In genomic region chr10:89523274-89523673, GRCh38 we compare ENCODE assay signal across 20 cellular contexts. TPM values are rescaled to one million over a fixed set of nuclear protein-coding genes. Genes with fewer than 3 reads are reported as not detected.
DNase-seq lines count a peak whose midpoint lies in the region; ATAC-seq, FAIRE-seq and TF ChIP-seq lines count a peak whose summit lies in the region.
"Had no signal": no experiment of that assay in that cellular context is flagged by ENCODE, and none has a peak within 500 bp of the region (broad histone marks: within the 10 kb centered on the region; RNA-seq: fewer than 3 reads in every experiment).

No MANE protein-coding gene starts in this region.

- H3K4me1 ChIP-seq in SK-N-SH (ENCODE audit: control insufficient read depth in 1 of 2, insufficient read depth in 2 of 2, low read depth in 1 of 2, low read length in 1 of 2) = peaks cover 4 to 24% of the 10 kb centered on the region in 2 experiments; a peak in 2 of 4 replicates
- peaks cover 24% of the 10 kb centered on the region for H3K4me1 ChIP-seq in astrocyte (ENCODE audit: insufficient read depth, low read length)
- peaks cover 12% of the 10 kb centered on the region for H3K4me1 ChIP-seq in right cardiac atrium (ENCODE audit: control insufficient read depth, insufficient read depth, low read length)
- H3K4me1 ChIP-seq in ovary (ENCODE audit: insufficient read depth) = no peaks in the 10 kb centered on the region

- intact Hi-C loops in right cardiac atrium (cut with DNase I) = no loop called here
- intact Hi-C loops in ovary (cut with DNase I) = no loop called here
- intact Hi-C loops in activated T-helper 2 cell treated with anti-CD3 and anti-CD28 coated beads, Interferon-gamma antibody, Interleukin-2, Interleukin-4, amounts not matched to agents 10 μg/mL and 5 μg/mL and 100 μg/mL, durations not matched to agents 14 hours and 24 hours and 36 hours (cut with micrococcal nuclease) = no loop called here

- H3K27ac ChIP-seq in SK-N-SH (ENCODE audit: low read depth in 2 of 2, low read length in 1 of 2) (no peak overlapping the region), astrocyte (ENCODE audit: low read depth, low read length) (peak overlapping the region; percentile 9), right cardiac atrium (ENCODE audit: low read length) (no peak overlapping the region), ovary (no peak overlapping the region)
- H3K27ac ChIP-seq: 22Rv1; BLaER1 treated with 17β-estradiol and CSF1 and Interleukin-3, amounts not matched to agents 10 nM and 100 nM had no signal

- H3K79me2 ChIP-seq in SK-N-SH (ENCODE audit: insufficient read depth) = no peaks in the 10 kb centered on the region
- H3K79me2 ChIP-seq in astrocyte (ENCODE audit: insufficient read depth, low read length) = no peaks in the 10 kb centered on the region

- no peak for TF ChIP-seq RAD21 in SK-N-SH (IDR thresholded peaks at IDR 0.05; ENCODE audit: low read length)

- H3F3A ChIP-seq in SK-N-SH (replicated peaks; ENCODE audit: insufficient read depth) = no peaks in the 10 kb centered on the region

- no peaks in the 10 kb centered on the region for H4K20me1 ChIP-seq in SK-N-SH (ENCODE audit: insufficient read depth)
- no peaks in the 10 kb centered on the region for H4K20me1 ChIP-seq in astrocyte (ENCODE audit: insufficient read depth, low read length)
- H4K20me1 ChIP-seq: BLaER1 treated with 17β-estradiol and CSF1 and Interleukin-3, amounts not matched to agents 10 nM and 100 nM had no signal

- no peak overlapping the region for H3K27ac Mint-ChIP-seq in astrocyte (ENCODE audit: unreplicated experiment)
- no peak overlapping the region for H3K27ac Mint-ChIP-seq in activated CD4-positive, alpha-beta memory T cell treated with anti-CD3 and anti-CD28 coated beads, Interleukin-2, amount 10 ng/mL, durations not matched to agents 7 days and 5 days
- no peak overlapping the region for H3K27ac Mint-ChIP-seq in activated T-helper 2 cell treated with anti-CD3 and anti-CD28 coated beads, Interferon-gamma antibody, Interleukin-2, Interleukin-4, amounts not matched to agents 10 μg/mL and 5 μg/mL and 100 μg/mL, durations not matched to agents 14 hours and 24 hours and 36 hours
- H3K27ac Mint-ChIP-seq: CD8-positive, alpha-beta memory T cell had no signal

- no peaks in the 10 kb centered on the region for H3K9me2 ChIP-seq in SK-N-SH

- no peaks in the 10 kb centered on the region for H3K9me3 ChIP-seq in SK-N-SH
- no peaks in the 10 kb centered on the region for H3K9me3 ChIP-seq in astrocyte (ENCODE audit: insufficient read depth, low read depth, low read length)
- H3K9me3 ChIP-seq in right cardiac atrium (ENCODE audit: control insufficient read depth, low read length) = no peaks in the 10 kb centered on the region
- H3K9me3 ChIP-seq in ovary = no peaks in the 10 kb centered on the region
- H3K9me3 ChIP-seq: BLaER1 treated with 17β-estradiol and CSF1 and Interleukin-3, amounts not matched to agents 10 nM and 100 nM; HAP-1 had no signal

- DNase-seq in SK-N-SH (no peak), astrocyte (ENCODE audit: low read depth) (peak; percentile 52), right cardiac atrium (no peak), renal cortical epithelial cell (ENCODE audit: low read depth) (peak; percentile 53), ovary (no peak)
- no peak for DNase-seq in activated CD4-positive, alpha-beta memory T cell treated with anti-CD3 and anti-CD28 coated beads, Interleukin-2, amount 10 ng/mL, durations not matched to agents 7 days and 5 days
- DNase-seq in activated T-helper 2 cell treated with anti-CD3 and anti-CD28 coated beads, Interferon-gamma antibody, Interleukin-2, Interleukin-4, amounts not matched to agents 10 μg/mL and 5 μg/mL and 100 μg/mL, durations not matched to agents 14 hours and 24 hours and 36 hours (ENCODE audit: low spot score) = no peak
- DNase-seq: CD8-positive, alpha-beta memory T cell; DMS79 treated with DMSO at 0.1 percent for 48 hours; NCI-H1436 treated with DMSO at 0.1 percent for 48 hours; NCI-H2029 treated with DMSO at 0.1 percent for 48 hours; NCI-H510A; NCI-H774; PC-3 had no signal

- no peak overlapping the region for H3K4me3 Mint-ChIP-seq in astrocyte (ENCODE audit: unreplicated experiment)
- no peak overlapping the region for H3K4me3 Mint-ChIP-seq in activated CD4-positive, alpha-beta memory T cell treated with anti-CD3 and anti-CD28 coated beads, Interleukin-2, amount 10 ng/mL, durations not matched to agents 7 days and 5 days
- no peak overlapping the region for H3K4me3 Mint-ChIP-seq in activated T-helper 2 cell treated with anti-CD3 and anti-CD28 coated beads, Interferon-gamma antibody, Interleukin-2, Interleukin-4, amounts not matched to agents 10 μg/mL and 5 μg/mL and 100 μg/mL, durations not matched to agents 14 hours and 24 hours and 36 hours (ENCODE audit: low read depth)
- H3K4me3 Mint-ChIP-seq: CD8-positive, alpha-beta memory T cell had no signal

- POLR2A ChIA-PET in SK-N-SH (lab: Yijun Ruan, JAX) = no interaction called here
- POLR2A ChIA-PET in activated CD4-positive, alpha-beta memory T cell treated with anti-CD3 and anti-CD28 coated beads, Interleukin-2, amount 10 ng/mL, durations not matched to agents 7 days and 5 days (lab: Charles Lee) = no interaction called here

- ATAC-seq in SK-N-SH treated with all-trans-retinoic acid at 6 μM for 48 hours = no peak
- peak; percentile 53 to 72 for ATAC-seq in right cardiac atrium
- ATAC-seq: K562, PC-3 had no signal

- no peaks in the 10 kb centered on the region for H3K36me3 Mint-ChIP-seq in astrocyte (ENCODE audit: low read depth, unreplicated experiment)
- no peaks in the 10 kb centered on the region for H3K36me3 Mint-ChIP-seq in activated CD4-positive, alpha-beta memory T cell treated with anti-CD3 and anti-CD28 coated beads, Interleukin-2, amount 10 ng/mL, durations not matched to agents 7 days and 5 days (ENCODE audit: low read depth)
- H3K36me3 Mint-ChIP-seq in activated T-helper 2 cell treated with anti-CD3 and anti-CD28 coated beads, Interferon-gamma antibody, Interleukin-2, Interleukin-4, amounts not matched to agents 10 μg/mL and 5 μg/mL and 100 μg/mL, durations not matched to agents 14 hours and 24 hours and 36 hours (ENCODE audit: low read depth) = no peaks in the 10 kb centered on the region
- H3K36me3 Mint-ChIP-seq: CD8-positive, alpha-beta memory T cell had no signal

- H3K4me2 ChIP-seq in SK-N-SH (no peak overlapping the region), astrocyte (ENCODE audit: low read length) (no peak overlapping the region)
- H3K4me2 ChIP-seq: BLaER1 treated with 17β-estradiol and CSF1 and Interleukin-3, amounts not matched to agents 10 nM and 100 nM had no signal

- TF ChIP-seq CTCF in SK-N-SH (IDR thresholded peaks at IDR 0.05) (no peak), astrocyte (IDR thresholded peaks at IDR 0.05; ENCODE audit: insufficient read depth, low read depth, low read length) (no peak), ovary (IDR thresholded peaks at IDR 0.05) (no peak)

- TF ChIP-seq EP300 in SK-N-SH (IDR thresholded peaks at IDR 0.05; ENCODE audit: borderline replicate concordance in 1 of 2, low read depth in 1 of 2, low read length in 1 of 2) = no peak
- TF ChIP-seq EP300 in ovary (IDR thresholded peaks at IDR 0.05) = no peak

- H3K36me3 ChIP-seq in SK-N-SH (replicated peaks in 1 of 2; ENCODE audit: control insufficient read depth in 1 of 2, insufficient read depth in 2 of 2, low read length in 1 of 2) (no peaks in the 10 kb centered on the region), astrocyte (ENCODE audit: insufficient read depth, low read length) (no peaks in the 10 kb centered on the region), ovary (no peaks in the 10 kb centered on the region)
- H3K36me3 ChIP-seq: BLaER1 treated with 17β-estradiol and CSF1 and Interleukin-3, amounts not matched to agents 10 nM and 100 nM; HAP-1 had no signal

- H3K4me3 ChIP-seq in SK-N-SH (ENCODE audit: low read depth in 2 of 2, low read length in 1 of 2) = no peak overlapping the region
- no peak overlapping the region for H3K4me3 ChIP-seq in astrocyte (ENCODE audit: insufficient read depth, low read depth, low read length)
- H3K4me3 ChIP-seq in right cardiac atrium (ENCODE audit: low read length) = no peak overlapping the region
- H3K4me3 ChIP-seq in ovary = no peak overlapping the region
- H3K4me3 ChIP-seq: BLaER1 treated with 17β-estradiol and CSF1 and Interleukin-3, amounts not matched to agents 10 nM and 100 nM; HAP-1; K562 had no signal

- no peaks in the 10 kb centered on the region for H3K27me3 ChIP-seq in SK-N-SH (ENCODE audit: insufficient read depth)
- H3K27me3 ChIP-seq in astrocyte (ENCODE audit: insufficient read depth, low read length) = no peaks in the 10 kb centered on the region
- H3K27me3 ChIP-seq in right cardiac atrium (ENCODE audit: control insufficient read depth, insufficient read depth) = no peaks in the 10 kb centered on the region
- H3K27me3 ChIP-seq in ovary = no peaks in the 10 kb centered on the region
- H3K27me3 ChIP-seq: BLaER1 treated with 17β-estradiol and CSF1 and Interleukin-3, amounts not matched to agents 10 nM and 100 nM had no signal

- 0 out of 2 replicates have a peak overlapping the region, but pooled peaks have one; percentile 12 for H2AFZ ChIP-seq in SK-N-SH (ENCODE audit: low read depth)
- H2AFZ ChIP-seq in astrocyte (ENCODE audit: low read depth, low read length) = no peak overlapping the region

- H3K9me3 Mint-ChIP-seq in astrocyte (ENCODE audit: unreplicated experiment) = no peaks in the 10 kb centered on the region
- no peaks in the 10 kb centered on the region for H3K9me3 Mint-ChIP-seq in activated CD4-positive, alpha-beta memory T cell treated with anti-CD3 and anti-CD28 coated beads, Interleukin-2, amount 10 ng/mL, durations not matched to agents 7 days and 5 days
- H3K9me3 Mint-ChIP-seq in activated T-helper 2 cell treated with anti-CD3 and anti-CD28 coated beads, Interferon-gamma antibody, Interleukin-2, Interleukin-4, amounts not matched to agents 10 μg/mL and 5 μg/mL and 100 μg/mL, durations not matched to agents 14 hours and 24 hours and 36 hours = no peaks in the 10 kb centered on the region
- H3K9me3 Mint-ChIP-seq: CD8-positive, alpha-beta memory T cell had no signal

- no peak for TF ChIP-seq POLR2A in ovary (IDR thresholded peaks at IDR 0.05)

- H3K4me1 Mint-ChIP-seq in astrocyte (ENCODE audit: low read depth, unreplicated experiment) = no peaks in the 10 kb centered on the region
- H3K4me1 Mint-ChIP-seq in activated CD4-positive, alpha-beta memory T cell treated with anti-CD3 and anti-CD28 coated beads, Interleukin-2, amount 10 ng/mL, durations not matched to agents 7 days and 5 days = no peaks in the 10 kb centered on the region
- H3K4me1 Mint-ChIP-seq in activated T-helper 2 cell treated with anti-CD3 and anti-CD28 coated beads, Interferon-gamma antibody, Interleukin-2, Interleukin-4, amounts not matched to agents 10 μg/mL and 5 μg/mL and 100 μg/mL, durations not matched to agents 14 hours and 24 hours and 36 hours (ENCODE audit: low read depth) = no peaks in the 10 kb centered on the region
- H3K4me1 Mint-ChIP-seq: CD8-positive, alpha-beta memory T cell had no signal

- peaks cover 4% of the 10 kb centered on the region for H3K27me3 Mint-ChIP-seq in astrocyte (ENCODE audit: low read depth, unreplicated experiment)
- H3K27me3 Mint-ChIP-seq in activated CD4-positive, alpha-beta memory T cell treated with anti-CD3 and anti-CD28 coated beads, Interleukin-2, amount 10 ng/mL, durations not matched to agents 7 days and 5 days = peaks cover 9% of the 10 kb centered on the region
- H3K27me3 Mint-ChIP-seq in activated T-helper 2 cell treated with anti-CD3 and anti-CD28 coated beads, Interferon-gamma antibody, Interleukin-2, Interleukin-4, amounts not matched to agents 10 μg/mL and 5 μg/mL and 100 μg/mL, durations not matched to agents 14 hours and 24 hours and 36 hours (ENCODE audit: low read depth) = peaks cover 15% of the 10 kb centered on the region

- CTCF ChIA-PET in SK-N-SH (lab: Yijun Ruan, JAX) = interaction anchor here (1.0 kb wide), 1 partner anchor 57 kb away, joined by 3 read pairs; no protein-coding TSS in a partner anchor
- CTCF ChIA-PET in activated CD4-positive, alpha-beta memory T cell treated with anti-CD3 and anti-CD28 coated beads, Interleukin-2, amount 10 ng/mL, durations not matched to agents 7 days and 5 days (lab: Charles Lee) = no interaction called here

- FAIRE-seq in astrocyte (lab: Jason Lieb, UNC) = no peak
- FAIRE-seq: G401.6, K562 had no signal

- WGBS in SK-N-SH (ENCODE audit: low lambda C conversion rate) = 92% methylated on average over 1 of the region's 1 CpG
- 65% methylated on average over 1 of the region's 1 CpG for WGBS in right cardiac atrium
- WGBS in ovary, 3 donors = 91 to 94% (median 93%) methylated on average over 1 of the region's 1 CpG

- H3K9ac ChIP-seq in SK-N-SH = no peak overlapping the region
- H3K9ac ChIP-seq in astrocyte (ENCODE audit: low read length) = no peak overlapping the region
- H3K9ac ChIP-seq: BLaER1 treated with 17β-estradiol and CSF1 and Interleukin-3, amounts not matched to agents 10 nM and 100 nM had no signal

RNA-seq across cellular contexts. Expression of gene SLC16A12, which starts 12.1 kb away (rescaled TPM):
- polyA plus RNA-seq in SK-N-SH (2012; rRNA removed) (0.13 TPM in 2 replicates), right cardiac atrium (2.7 TPM), ovary (1 to 10 TPM in 1 of 2 donors, under 1 TPM in 1; 0.40 to 1.2 TPM)
- polyA plus RNA-seq in SK-N-SH (2012; cell fraction: cytosol; rRNA removed) = 0.10 and 0.14 TPM in 2 replicates
- 0.05 and 0.10 TPM in 2 replicates for polyA plus RNA-seq in SK-N-SH (2012; cell fraction: nucleus; rRNA removed)
- total RNA-seq in astrocyte (0.31 and 0.59 TPM in 2 replicates), right cardiac atrium (1 to 10 TPM; 3.3 to 7.2 (median 5.0) TPM), renal cortical epithelial cell (27.6 and 110 TPM in 2 replicates), ovary (1 to 10 TPM in 4 of 7 donors, under 1 TPM in 3; 0.05 to 4.7 (median 1.1) TPM)
- not detected for total RNA-seq in activated CD4-positive, alpha-beta memory T cell treated with anti-CD3 and anti-CD28 coated beads, Interleukin-2, amount 10 ng/mL, durations not matched to agents 7 days and 5 days
- total RNA-seq in activated T-helper 2 cell treated with anti-CD3 and anti-CD28 coated beads, Interferon-gamma antibody, Interleukin-2, Interleukin-4, amounts not matched to agents 10 μg/mL and 5 μg/mL and 100 μg/mL, durations not matched to agents 14 hours and 24 hours and 36 hours = not detected in 2 replicates
- total RNA-seq: CD8-positive, alpha-beta memory T cell; K562; PC-3 had no signal
- polyA plus RNA-seq: CD8-positive, alpha-beta memory T cell; K562 had no signal

Comparison
In these comparisons a context has a peak if more than half of its experiments do, and no peak if none do; other contexts are left out.
1. DNase-seq: peak in astrocyte (single experiment) and renal cortical epithelial cell (single experiment); none in SK-N-SH (single experiment), right cardiac atrium (0 of 3), ovary (0 of 5), activated CD4-positive, alpha-beta memory T cell treated with anti-CD3 and anti-CD28 coated beads, Interleukin-2, amount 10 ng/mL, durations not matched to agents 7 days and 5 days (single experiment) and activated T-helper 2 cell treated with anti-CD3 and anti-CD28 coated beads, Interferon-gamma antibody, Interleukin-2, Interleukin-4, amounts not matched to agents 10 μg/mL and 5 μg/mL and 100 μg/mL, durations not matched to agents 14 hours and 24 hours and 36 hours (single experiment).